In genomic region chr4:158292156-158292555, GRCh38 we compare ENCODE assay signal across 39 cellular contexts.
"Had no signal": no experiment of that assay in that cellular context is flagged by ENCODE, and none has a peak within 500 bp of the region (broad histone marks: within the 10 kb centered on the region; RNA-seq: fewer than 3 reads in every experiment).

No MANE protein-coding gene starts in this region.

- DNase-seq: activated B cell treated with CpG ODN at 0.5 μM for 24 hours; activated CD4-positive, alpha-beta memory T cell treated with anti-CD3 and anti-CD28 coated beads for 36 hours; activated CD4-positive, alpha-beta T cell treated with anti-CD3 and anti-CD28 coated beads for 4 hours; activated CD4-positive, alpha-beta T cell treated with anti-CD3 and anti-CD28 coated beads, Interleukin-2, amount 10 ng/mL, durations not matched to agents 24 days and 14 days; activated CD4-positive, alpha-beta T cell treated with anti-CD3 and anti-CD28 coated beads, Interleukin-2, amount 50 U/mL, for 1 hour; activated CD4-positive, alpha-beta T cell treated with anti-CD3 and anti-CD28 coated beads, Interleukin-2, amount 50 U/mL, for 4 hours; activated CD4-positive, CD25-positive, alpha-beta regulatory T cell treated with anti-CD3 and anti-CD28 coated beads, Interleukin-2, amount 50 U/mL, for 72 hours; activated CD8-positive, alpha-beta memory T cell treated with anti-CD3 and anti-CD28 coated beads, Interleukin-2, amount 50 U/mL, for 4 hours; activated CD8-positive, alpha-beta T cell treated with anti-CD3 and anti-CD28 coated beads for 36 hours; activated effector memory CD4-positive, alpha-beta T cell treated with anti-CD3 and anti-CD28 coated beads, Interleukin-2, amount 50 U/mL, for 16 hours; activated gamma-delta T cell treated with Interleukin-2 at 50 U/mL for 16 hours; activated naive CD4-positive, alpha-beta T cell; activated naive CD4-positive, alpha-beta T cell treated with anti-CD3 and anti-CD28 coated beads for 36 hours; activated naive CD4-positive, alpha-beta T cell treated with anti-CD3 and anti-CD28 coated beads, Interleukin-2, amount 50 U/mL, for 16 hours; activated naive CD8-positive, alpha-beta T cell treated with anti-CD3 and anti-CD28 coated beads for 36 hours; activated T-cell treated with anti-CD3 and anti-CD28 coated beads for 4 hours; activated T-cell treated with anti-CD3 and anti-CD28 coated beads, Interleukin-2, amount 50 U/mL, for 1 hour; activated T-cell treated with anti-CD3 and anti-CD28 coated beads, Interleukin-2, amount 50 U/mL, for 4 hours; activated T-cell treated with anti-CD3 and anti-CD28 coated beads, Interleukin-2, amount 50 U/mL, for 72 hours; adrenal gland; amniotic stem cell; aorta; body of pancreas; brain microvascular endothelial cell; caudate nucleus; cerebellar nuclear complex; T-helper 1 cell; T-helper 2 cell; T-helper 9 cell had no signal

- FAIRE-seq: astrocyte, bronchial epithelial cell had no signal

- H3K4me3 Mint-ChIP-seq: activated B cell treated with CpG ODN at 0.5 μM for 24 hours; activated CD4-positive, alpha-beta memory T cell treated with anti-CD3 and anti-CD28 coated beads for 36 hours; activated CD4-positive, alpha-beta T cell treated with anti-CD3 and anti-CD28 coated beads, Interleukin-2, amount 10 ng/mL, durations not matched to agents 24 days and 14 days; activated CD8-positive, alpha-beta T cell treated with anti-CD3 and anti-CD28 coated beads for 36 hours; activated naive CD4-positive, alpha-beta T cell treated with anti-CD3 and anti-CD28 coated beads for 36 hours; activated naive CD8-positive, alpha-beta T cell treated with anti-CD3 and anti-CD28 coated beads for 36 hours; activated T-cell treated with anti-CD3 and anti-CD28 coated beads, Interleukin-2, amount 50 U/mL, for 4 hours; activated T-cell treated with anti-CD3 and anti-CD28 coated beads, Interleukin-2, amount 50 U/mL, for 72 hours; activated T-helper 1 cell treated with anti-CD3 and anti-CD28 coated beads, Interleukin-12 subunit alpha, Interleukin-12 subunit beta, Interleukin-2, Interleukin-4 antibody, amounts not matched to agents 30 ng/mL and 10 ng/mL and 1 ng/mL, durations not matched to agents 14 hours and 24 hours and 36 hours; activated T-helper 17 cell treated with anti-CD3 and anti-CD28 coated beads, Interleukin-2, amount 50 U/mL, for 72 hours; central memory CD8-positive, alpha-beta T cell; T-helper 1 cell treated with Interleukin-12 subunit alpha and Interleukin-12 subunit beta and Interleukin-4 antibody, amounts not matched to agents 30 μg/mL and 1 μg/mL, for 36 hours; T-helper 2 cell treated with Interferon-gamma antibody and Interleukin-4, amounts not matched to agents 5 μg/mL and 100 μg/mL, for 36 hours had no signal

- H3K9me3 ChIP-seq: adrenal gland, body of pancreas had no signal

- H3K36me3 ChIP-seq: adrenal gland, brain microvascular endothelial cell, cardiac muscle cell had no signal

- H3K27me3 Mint-ChIP-seq: activated B cell treated with CpG ODN at 0.5 μM for 24 hours; activated CD4-positive, alpha-beta memory T cell treated with anti-CD3 and anti-CD28 coated beads for 36 hours; activated CD4-positive, alpha-beta T cell treated with anti-CD3 and anti-CD28 coated beads, Interleukin-2, amount 10 ng/mL, durations not matched to agents 24 days and 14 days; activated T-helper 17 cell treated with anti-CD3 and anti-CD28 coated beads, Interleukin-2, amount 50 U/mL, for 72 hours; central memory CD8-positive, alpha-beta T cell had no signal

- H3K4me1 Mint-ChIP-seq: activated B cell treated with CpG ODN at 0.5 μM for 24 hours; activated CD4-positive, alpha-beta T cell treated with anti-CD3 and anti-CD28 coated beads, Interleukin-2, amount 10 ng/mL, durations not matched to agents 24 days and 14 days; activated naive CD8-positive, alpha-beta T cell treated with anti-CD3 and anti-CD28 coated beads for 36 hours; activated T-helper 17 cell treated with anti-CD3 and anti-CD28 coated beads, Interleukin-2, amount 50 U/mL, for 72 hours; central memory CD8-positive, alpha-beta T cell had no signal

- H3K4me3 ChIP-seq: adrenal gland, body of pancreas, cardiac muscle cell had no signal

- H3K27ac Mint-ChIP-seq: activated B cell treated with CpG ODN at 0.5 μM for 24 hours; activated CD4-positive, alpha-beta memory T cell treated with anti-CD3 and anti-CD28 coated beads for 36 hours; activated CD4-positive, alpha-beta T cell treated with anti-CD3 and anti-CD28 coated beads, Interleukin-2, amount 10 ng/mL, durations not matched to agents 24 days and 14 days; activated CD8-positive, alpha-beta T cell treated with anti-CD3 and anti-CD28 coated beads for 36 hours; activated naive CD4-positive, alpha-beta T cell treated with anti-CD3 and anti-CD28 coated beads for 36 hours; activated naive CD4-positive, alpha-beta T cell treated with anti-CD3 and anti-CD28 coated beads, Interleukin-2, amount 50 U/mL, for 72 hours; activated naive CD8-positive, alpha-beta T cell treated with anti-CD3 and anti-CD28 coated beads for 36 hours; activated T-cell treated with anti-CD3 and anti-CD28 coated beads, Interleukin-2, amount 50 U/mL, for 72 hours; activated T-helper 1 cell treated with anti-CD3 and anti-CD28 coated beads, Interleukin-12 subunit alpha, Interleukin-12 subunit beta, Interleukin-2, Interleukin-4 antibody, amounts not matched to agents 30 ng/mL and 10 ng/mL and 1 ng/mL, durations not matched to agents 14 hours and 24 hours and 36 hours; activated T-helper 17 cell treated with anti-CD3 and anti-CD28 coated beads, Interleukin-2, amount 50 U/mL, for 72 hours; T-helper 1 cell treated with Interleukin-12 subunit alpha and Interleukin-12 subunit beta and Interleukin-4 antibody, amounts not matched to agents 30 μg/mL and 1 μg/mL, for 36 hours; T-helper 2 cell treated with Interferon-gamma antibody and Interleukin-4, amounts not matched to agents 5 μg/mL and 100 μg/mL, for 36 hours had no signal

- H3K9me3 Mint-ChIP-seq: activated CD4-positive, alpha-beta T cell treated with anti-CD3 and anti-CD28 coated beads, Interleukin-2, amount 10 ng/mL, durations not matched to agents 24 days and 14 days; activated T-helper 1 cell treated with anti-CD3 and anti-CD28 coated beads, Interleukin-12 subunit alpha, Interleukin-12 subunit beta, Interleukin-2, Interleukin-4 antibody, amounts not matched to agents 30 ng/mL and 10 ng/mL and 1 ng/mL, durations not matched to agents 14 hours and 24 hours and 36 hours; T-helper 1 cell treated with Interleukin-12 subunit alpha and Interleukin-12 subunit beta and Interleukin-4 antibody, amounts not matched to agents 30 μg/mL and 1 μg/mL, for 36 hours; T-helper 2 cell treated with Interferon-gamma antibody and Interleukin-4, amounts not matched to agents 5 μg/mL and 100 μg/mL, for 36 hours had no signal

- H3K27ac ChIP-seq: adrenal gland, body of pancreas, brain microvascular endothelial cell, cardiac muscle cell, VCaP had no signal

- ATAC-seq: activated CD8-positive, alpha-beta T cell treated with anti-CD3 and anti-CD28 coated beads for 36 hours; activated naive CD4-positive, alpha-beta T cell treated with anti-CD3 and anti-CD28 coated beads, Interleukin-2, amount 50 U/mL, for 72 hours; activated T-cell treated with anti-CD3 and anti-CD28 coated beads, Interleukin-2, amount 50 U/mL, for 4 hours; activated T-cell treated with anti-CD3 and anti-CD28 coated beads, Interleukin-2, amount 50 U/mL, for 72 hours; activated T-helper 17 cell treated with anti-CD3 and anti-CD28 coated beads, Interleukin-2, amount 50 U/mL, for 72 hours; body of pancreas had no signal

- H3K27me3 ChIP-seq: adrenal gland, body of pancreas, brain microvascular endothelial cell, cardiac muscle cell had no signal

- H3K36me3 Mint-ChIP-seq: activated CD4-positive, alpha-beta memory T cell treated with anti-CD3 and anti-CD28 coated beads for 36 hours; activated naive CD8-positive, alpha-beta T cell treated with anti-CD3 and anti-CD28 coated beads for 36 hours had no signal

- H3K4me1 ChIP-seq: adrenal gland, body of pancreas had no signal
